7 cellular contexts compared by ENCODE assay signal in genomic region chr12:55972906-55973597, GRCh38. TPM values are rescaled to one million over a fixed set of nuclear protein-coding genes. Genes with fewer than 3 reads are reported as not detected.
DNase-seq lines count a peak whose midpoint lies in the region; ATAC-seq and TF ChIP-seq lines count a peak whose summit lies in the region.

No MANE protein-coding gene starts in this region.

- peak overlapping the region; percentile 89 for H3K27ac ChIP-seq in SK-N-MC
- H3K27ac ChIP-seq in left ventricle myocardium inferior (replicated peaks), result peak overlapping the region; percentile 96
- H3K27ac ChIP-seq in subcutaneous abdominal adipose tissue (ENCODE audit: low read depth, low read length), result peak overlapping the region; percentile 88

- H3K4me3 ChIP-seq in HAP-1, result peak overlapping the region; percentile 32
- H3K4me3 ChIP-seq in SK-N-MC, result peak overlapping the region; percentile 100
- peak overlapping the region; percentile 78 for H3K4me3 ChIP-seq in left ventricle myocardium inferior
- peak overlapping the region; percentile 77 to 98 (median 93) for H3K4me3 ChIP-seq in subcutaneous abdominal adipose tissue (ENCODE audit: low read depth in 1 of 5, low read length in 5 of 5)

- H3K36me3 ChIP-seq in HAP-1 (replicated peaks) (peaks cover 30% of the 10 kb centered on the region), SK-N-MC (ENCODE audit: insufficient read depth, low read length) (peaks cover 33% of the 10 kb centered on the region), left ventricle myocardium inferior (no peaks in the 10 kb centered on the region), subcutaneous abdominal adipose tissue (ENCODE audit: control insufficient read depth in 5 of 5, insufficient read depth in 5 of 5, low read length in 5 of 5) (peaks cover 0 to 9% (median 5%) of the 10 kb centered on the region in 5 donors)

- ATAC-seq in HG03571 (IDR thresholded peaks at IDR 0.05; ENCODE audit: unreplicated experiment), result no peak

- intact Hi-C loops in left ventricle myocardium inferior (cut with micrococcal nuclease), result no loop called here

- in situ Hi-C loops in HAP-1 (cut with MboI; ENCODE audit: low sequenced_read_pairs), result no loop called here

- H3K4me1 ChIP-seq in HAP-1, result peaks cover 10% of the 10 kb centered on the region
- peaks cover 56% of the 10 kb centered on the region for H3K4me1 ChIP-seq in left ventricle myocardium inferior
- H3K4me1 ChIP-seq in subcutaneous abdominal adipose tissue (ENCODE audit: control insufficient read depth in 5 of 5, insufficient read depth in 5 of 5, low read length in 5 of 5), result peaks cover 14 to 38% (median 29%) of the 10 kb centered on the region in 5 donors

- TF ChIP-seq CTCF in left ventricle myocardium inferior (IDR thresholded peaks at IDR 0.05; ENCODE audit: borderline replicate concordance), result no peak

- DNase-seq in HAP-1 (ENCODE audit: low spot score in 2 of 2) (no peak), SK-N-MC (ENCODE audit: low read depth, low spot score) (no peak), left ventricle myocardium inferior (no peak), 8988T (no peak), NCI-H524 treated with DMSO at 0.1 percent for 48 hours (lab: John Stamatoyannopoulos, UW) (no peak)

- peak overlapping the region; percentile 92 for H3K9ac ChIP-seq in SK-N-MC (ENCODE audit: insufficient read length)
- peak overlapping the region; percentile 86 to 96 (median 91) for H3K9ac ChIP-seq in subcutaneous abdominal adipose tissue (ENCODE audit: low read length in 5 of 5)

- no peaks in the 10 kb centered on the region for H3K9me3 ChIP-seq in HAP-1
- no peaks in the 10 kb centered on the region for H3K9me3 ChIP-seq in SK-N-MC (ENCODE audit: low read depth, low read length)
- no peaks in the 10 kb centered on the region for H3K9me3 ChIP-seq in left ventricle myocardium inferior (replicated peaks)
- H3K9me3 ChIP-seq in subcutaneous abdominal adipose tissue (ENCODE audit: control insufficient read depth in 5 of 5, low read length in 5 of 5), result no peaks in the 10 kb centered on the region

- H3K27me3 ChIP-seq in HAP-1 (ENCODE audit: low read depth), result no peaks in the 10 kb centered on the region
- H3K27me3 ChIP-seq in left ventricle myocardium inferior (ENCODE audit: low read depth), result no peaks in the 10 kb centered on the region
- no peaks in the 10 kb centered on the region for H3K27me3 ChIP-seq in subcutaneous abdominal adipose tissue (ENCODE audit: control insufficient read depth in 5 of 5, insufficient read depth in 4 of 5, low read length in 5 of 5)

RNA-seq across cellular contexts. Expression of gene RAB5B, which starts 0.8 kb away (rescaled TPM):
- 111 TPM for total RNA-seq in left ventricle myocardium inferior

RNA-seq across cellular contexts. Expression of gene CDK2, which starts 6.4 kb away (rescaled TPM):
- 7.3 TPM for total RNA-seq in left ventricle myocardium inferior

RNA-seq across cellular contexts. Expression of gene PMEL, which starts 7.2 kb away (rescaled TPM):
- 0.16 TPM for total RNA-seq in left ventricle myocardium inferior

RNA-seq across cellular contexts. Expression of gene SUOX, which starts 24.0 kb away (rescaled TPM):
- 36.0 TPM for total RNA-seq in left ventricle myocardium inferior

RNA-seq across cellular contexts. Expression of gene DGKA, which starts 42.1 kb away (rescaled TPM):
- 6.5 TPM for total RNA-seq in left ventricle myocardium inferior

Comparison
In these comparisons a context has a peak if more than half of its experiments do, and no peak if none do; other contexts are left out.
1. H3K4me3 ChIP-seq: peak in every context shown above with its lines; median percentile 100 in SK-N-MC; 93 in subcutaneous abdominal adipose tissue; 78 in left ventricle myocardium inferior; 32 in HAP-1.